20 cellular contexts compared by ENCODE assay signal in the genomic region with DNA sequence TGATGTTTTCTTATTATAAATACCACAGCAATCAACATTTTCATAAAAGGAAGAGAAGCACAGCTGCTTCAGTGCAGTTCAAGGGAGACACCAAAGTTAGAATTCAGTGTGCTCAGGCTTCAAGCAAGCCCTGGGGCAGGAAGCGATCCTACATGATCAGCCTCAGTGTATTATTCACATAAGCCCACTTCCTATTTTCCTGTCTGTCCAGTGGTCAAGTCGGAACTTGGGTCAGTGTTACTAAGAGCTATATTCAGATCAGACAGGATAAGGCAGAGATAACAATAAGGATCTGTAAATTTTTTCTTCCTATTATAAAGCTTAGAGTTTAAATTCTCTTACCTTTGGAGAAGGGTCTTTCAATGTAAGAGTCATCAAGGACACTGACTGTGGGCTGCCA. TPM values are rescaled to one million over a fixed set of nuclear protein-coding genes. Genes with fewer than 3 reads are reported as not detected.
DNase-seq lines count a peak whose midpoint lies in the region; ATAC-seq, FAIRE-seq and TF ChIP-seq lines count a peak whose summit lies in the region.
"Had no signal": no experiment of that assay in that cellular context is flagged by ENCODE, and none has a peak within 500 bp of the region (broad histone marks: within the 10 kb centered on the region; RNA-seq: fewer than 3 reads in every experiment).

No MANE protein-coding gene starts in this region.

- no peaks in the 10 kb centered on the region for H3K9me3 ChIP-seq in effector memory CD4-positive, alpha-beta T cell (ENCODE audit: control insufficient read depth, low read length)
- H3K9me3 ChIP-seq: A549 had no signal

- H3K27me3 ChIP-seq in bronchial epithelial cell (ENCODE audit: control insufficient read depth, insufficient read depth, low read length) = no peaks in the 10 kb centered on the region
- H3K27me3 ChIP-seq in effector memory CD4-positive, alpha-beta T cell (replicated peaks; ENCODE audit: control insufficient read depth, insufficient read depth, low read length, poor library complexity, severe bottlenecking) = no peaks in the 10 kb centered on the region
- H3K27me3 ChIP-seq: BLaER1 treated with 17β-estradiol and CSF1 and Interleukin-3, amounts not matched to agents 10 nM and 100 nM had no signal

- no peak for ATAC-seq in GM21390 (IDR thresholded peaks at IDR 0.05; ENCODE audit: unreplicated experiment)
- ATAC-seq: A549, Right ventricle myocardium inferior had no signal

- DNase-seq in ELR (ENCODE audit: low read depth) (peak; percentile 93), MV-4-11 (lab: John Stamatoyannopoulos, UW) (peak; percentile 35), bronchial epithelial cell (ENCODE audit: low read depth) (peak; percentile 49), iris pigment epithelial cell (ENCODE audit: low read depth) (peak; percentile 59), NCI-H1105 (lab: John Stamatoyannopoulos, UW) (no peak)
- no peak for DNase-seq in activated CD8-positive, alpha-beta memory T cell treated with anti-CD3 and anti-CD28 coated beads for 24 hours
- DNase-seq in effector memory CD4-positive, alpha-beta T cell = no peak
- DNase-seq: CD8-positive, alpha-beta memory T cell; DMS79 treated with DMSO at 0.1 percent for 48 hours; GF-D8; NCI-H1048; NCI-H146; NCI-H2081; NCI-H510A treated with DMSO at 0.1 percent for 48 hours; NCI-H82 had no signal

- H3K4me1 ChIP-seq in effector memory CD4-positive, alpha-beta T cell (ENCODE audit: control insufficient read depth, insufficient read depth, low read length, poor library complexity, severe bottlenecking) = no peaks in the 10 kb centered on the region
- H3K4me1 ChIP-seq: A549 had no signal

- no peak overlapping the region for H3K4me3 ChIP-seq in bronchial epithelial cell (ENCODE audit: low read depth, low read length)
- H3K4me3 ChIP-seq in effector memory CD4-positive, alpha-beta T cell (ENCODE audit: insufficient read depth, low read depth, low read length, poor library complexity, severe bottlenecking) = no peak overlapping the region
- H3K4me3 ChIP-seq: A549; BLaER1 treated with 17β-estradiol and CSF1 and Interleukin-3, amounts not matched to agents 10 nM and 100 nM had no signal

- H3K36me3 ChIP-seq in bronchial epithelial cell (ENCODE audit: control insufficient read depth, insufficient read depth, low read length) = peaks cover 6% of the 10 kb centered on the region
- peaks cover 47% of the 10 kb centered on the region for H3K36me3 ChIP-seq in effector memory CD4-positive, alpha-beta T cell (ENCODE audit: control insufficient read depth, insufficient read depth, low read length)

- H3K27ac ChIP-seq in effector memory CD4-positive, alpha-beta T cell (ENCODE audit: insufficient read depth, low read length, poor library complexity, severe bottlenecking) = no peak overlapping the region
- H3K27ac ChIP-seq: A549; BLaER1 treated with 17β-estradiol and CSF1 and Interleukin-3, amounts not matched to agents 10 nM and 100 nM had no signal

- no peak for FAIRE-seq in bronchial epithelial cell (lab: Jason Lieb, UNC)
- FAIRE-seq: A549, GM12892 had no signal

- TF ChIP-seq CTCF in bronchial epithelial cell (IDR thresholded peaks at IDR 0.05; ENCODE audit: insufficient read depth, low read length, severe bottlenecking) = no peak

RNA-seq across cellular contexts. Expression of a gene that starts 12.9 kb away (rescaled TPM):
- total RNA-seq in bronchial epithelial cell = 11.1 and 14.2 TPM in 2 replicates

Comparison
In these comparisons a context has a peak if more than half of its experiments do, and no peak if none do; other contexts are left out.
1. DNase-seq: peak in ELR (single experiment), MV-4-11 (single experiment), bronchial epithelial cell (single experiment) and iris pigment epithelial cell (single experiment); none in activated CD8-positive, alpha-beta memory T cell treated with anti-CD3 and anti-CD28 coated beads for 24 hours (single experiment), NCI-H1105 (single experiment) and effector memory CD4-positive, alpha-beta T cell (0 of 3).